ENCODE assay signal across 24 cellular contexts in genomic region chr17:74098378-74099024, GRCh38.
DNase-seq lines count a peak whose midpoint lies in the region; ATAC-seq, FAIRE-seq and TF ChIP-seq lines count a peak whose summit lies in the region.
"Had no signal": no experiment of that assay in that cellular context is flagged by ENCODE, and none has a peak within 500 bp of the region (broad histone marks: within the 10 kb centered on the region; RNA-seq: fewer than 3 reads in every experiment).

No MANE protein-coding gene starts in this region.

- H3K18ac ChIP-seq in H1 (ENCODE audit: extremely low read depth, low read length), result no peak overlapping the region

- no peak overlapping the region for H4K91ac ChIP-seq in H1 (replicated peaks; ENCODE audit: insufficient read length, low read length)

- no peak overlapping the region for H3K23ac ChIP-seq in H1 (ENCODE audit: insufficient read length)

- peak overlapping the region; percentile 81; the same call in 1 of the 2 replicates for H2BK12ac ChIP-seq in H1 (ENCODE audit: low read depth, low read length)

- FAIRE-seq in A549 (lab: Jason Lieb, UNC) (peak; percentile 54), H1 (lab: Jason Lieb, UNC) (no peak)

- no peak for TF ChIP-seq EP300 in A549 (IDR thresholded peaks at IDR 0.05)
- TF ChIP-seq EP300 in H1 (IDR thresholded peaks at IDR 0.05; ENCODE audit: borderline replicate concordance in 1 of 2, low read depth in 2 of 2, low read length in 2 of 2), result no peak

- WGBS in A549 (ENCODE audit: missing lambda C conversion rate), result 41% methylated on average over 11 of the region's 11 CpGs
- 87 to 100% methylated on average over 1 to 11 of the region's 11 CpGs for WGBS in H1 (ENCODE audit: extremely low coverage in 1 of 2, insufficient coverage in 1 of 2, insufficient read length in 1 of 2, insufficient replicate concordance in 2 of 2, low coverage in 1 of 2, low lambda C conversion rate in 2 of 2, missing lambda C conversion rate in 1 of 2), 2 experiments

- peak overlapping the region; percentile 93 for H2AK5ac ChIP-seq in H1 (ENCODE audit: low read depth, low read length)

- H3K9me3 ChIP-seq in A549 (no peaks in the 10 kb centered on the region), HEK293 (ENCODE audit: control insufficient read depth, insufficient read depth, low read depth, low read length) (no peaks in the 10 kb centered on the region), H1 (ENCODE audit: insufficient read depth in 2 of 2, low read depth in 1 of 2, low read length in 1 of 2) (no peaks in the 10 kb centered on the region)

- H2BK120ac ChIP-seq in H1 (replicated peaks; ENCODE audit: low read depth, low read length), result no peak overlapping the region

- H3K4me3 ChIP-seq in A549, result no peak overlapping the region
- no peak overlapping the region for H3K4me3 ChIP-seq in HEK293 (ENCODE audit: low read depth, low read length)
- H3K4me3 ChIP-seq in H1 (ENCODE audit: extremely low read depth in 1 of 4, insufficient read depth in 2 of 4, low read depth in 3 of 4, low read length in 4 of 4), result no peak overlapping the region
- H3K4me3 ChIP-seq: SJCRH30 had no signal

- H3K4me1 ChIP-seq in A549 (no peaks in the 10 kb centered on the region), HEK293 (ENCODE audit: control insufficient read depth, insufficient read depth, low read length) (no peaks in the 10 kb centered on the region), H1 (replicated peaks in 1 of 4; ENCODE audit: control insufficient read depth in 3 of 4, insufficient read depth in 4 of 4, low read length in 3 of 4) (peaks cover 0 to 7% (median 4%) of the 10 kb centered on the region in 4 experiments; a peak in 3 of 7 replicates)
- H3K4me1 ChIP-seq: SJCRH30 had no signal

- ATAC-seq in A549 (no peak), HG03045 (IDR thresholded peaks at IDR 0.05; ENCODE audit: unreplicated experiment) (no peak)
- ATAC-seq: PC-3, SK-N-SH treated with all-trans-retinoic acid at 6 μM for 48 hours had no signal

- H3K36me3 ChIP-seq in HEK293 (ENCODE audit: control insufficient read depth in 2 of 2, insufficient read depth in 1 of 2, low read length in 2 of 2) (no peaks in the 10 kb centered on the region), H1 (ENCODE audit: control insufficient read depth in 2 of 4, insufficient read depth in 4 of 4, low read length in 3 of 4) (no peaks in the 10 kb centered on the region)
- H3K36me3 ChIP-seq: SJCRH30 had no signal

- H3K9ac ChIP-seq in H1 (replicated peaks in 1 of 4; ENCODE audit: extremely low read depth in 1 of 4, low read depth in 3 of 4, low read length in 3 of 4), result peak overlapping the region in 2 of 4 experiments; percentile 2 to 18; a peak in 1 of 7 replicates

- TF ChIP-seq POLR2A in A549 (IDR thresholded peaks at IDR 0.05; ENCODE audit: low read length), result no peak
- TF ChIP-seq POLR2A in H1 (IDR thresholded peaks at IDR 0.05; ENCODE audit: control extremely low read depth in 1 of 2, low read depth in 2 of 2, low read length in 2 of 2), result no peak

- H3K4ac ChIP-seq in H1 (replicated peaks; ENCODE audit: insufficient read length, low read depth, low read length), result no peak overlapping the region

- no peaks in the 10 kb centered on the region for H3K79me1 ChIP-seq in H1 (ENCODE audit: low read depth, low read length)

- no peak for TF ChIP-seq RAD21 in A549 (conservative IDR thresholded peaks at IDR 0.05 in 1 of 2, IDR thresholded peaks at IDR 0.05 in 1 of 2)
- no peak for TF ChIP-seq RAD21 in H1 (IDR thresholded peaks at IDR 0.05 in 1 of 2, conservative IDR thresholded peaks at IDR 0.05 in 1 of 2; ENCODE audit: low read depth in 2 of 2, low read length in 2 of 2)

- H2AFZ ChIP-seq in H1 (ENCODE audit: low read length), result no peak overlapping the region

- no peak overlapping the region for H4K5ac ChIP-seq in H1 (ENCODE audit: insufficient read length, low read depth, low read length)

- no peak overlapping the region for H3K14ac ChIP-seq in H1 (ENCODE audit: insufficient read length)

- H4K20me1 ChIP-seq in H1 (replicated peaks in 1 of 2; ENCODE audit: control insufficient read depth in 1 of 2, insufficient read depth in 2 of 2, low read length in 2 of 2), result no peaks in the 10 kb centered on the region

- no peak overlapping the region for H3K4me2 ChIP-seq in A549
- H3K4me2 ChIP-seq in H1 (ENCODE audit: insufficient read depth in 1 of 2, low read depth in 2 of 2, low read length in 2 of 2), result no peak overlapping the region

- H3K56ac ChIP-seq in H1 (replicated peaks; ENCODE audit: insufficient read length, low read depth, low read length), result no peak overlapping the region

- no peak overlapping the region for H2BK15ac ChIP-seq in H1 (ENCODE audit: low read length)

- no peak for TF ChIP-seq CTCF in A549 (IDR thresholded peaks at IDR 0.05)
- no peak for TF ChIP-seq CTCF in HEK293 (tag by site-specific recombination; IDR thresholded peaks at IDR 0.05)
- TF ChIP-seq CTCF in H1 (IDR thresholded peaks at IDR 0.05; ENCODE audit: control extremely low read depth in 1 of 3, insufficient read depth in 1 of 3, low read depth in 1 of 3, low read length in 3 of 3), result no peak

- H2BK5ac ChIP-seq in H1 (ENCODE audit: low read depth, low read length), result peak overlapping the region; percentile 26; the same call in 1 of the 2 replicates

- 0 out of 2 replicates have a peak overlapping the region, but pooled peaks have one; percentile 9 for H2BK20ac ChIP-seq in H1 (ENCODE audit: low read length)

- no peak overlapping the region for H4K8ac ChIP-seq in H1 (ENCODE audit: extremely low read depth, insufficient read depth, low read length)

- DNase-seq in A549 (ENCODE audit: low read depth in 1 of 2, low spot score in 1 of 2) (no peak), H1 (ENCODE audit: low read depth in 1 of 2, low spot score in 2 of 2) (no peak), retina (peak; percentile 0), SW 1271 (lab: John Stamatoyannopoulos, UW) (no peak), NCI-H748 (lab: John Stamatoyannopoulos, UW; ENCODE audit: unreplicated experiment) (no peak)
- DNase-seq: C1 segment of cervical spinal cord; CD4-positive, alpha-beta memory T cell; COR-L47; DMS53; GOT3; HCEC 1CT; NCI-H1092; NCI-H1417 treated with DMSO at 0.1 percent for 48 hours; NCI-H1694 treated with DMSO at 0.1 percent for 48 hours; NCI-H2081; NCI-H2171; NCI-H226; NCI-H510A; NCI-H774; PC-3; SJCRH30 had no signal

- H3K27ac ChIP-seq in A549 (no peak overlapping the region), HEK293 (ENCODE audit: extremely low read depth, low read depth, low read length) (no peak overlapping the region), H1 (ENCODE audit: low read depth, low read length) (no peak overlapping the region)
- H3K27ac ChIP-seq: SJCRH30 had no signal

- peaks cover 7% of the 10 kb centered on the region; the same call in 1 of the 2 replicates for H3K23me2 ChIP-seq in H1 (ENCODE audit: low read depth, low read length)

- H3K27me3 ChIP-seq in H1 (replicated peaks in 1 of 4; ENCODE audit: control insufficient read depth in 3 of 4, extremely low read depth in 1 of 4, insufficient read depth in 3 of 4, low read length in 3 of 4), result no peaks in the 10 kb centered on the region

- POLR2A ChIA-PET in A549 (lab: Yijun Ruan, JAX), result no interaction called here
- POLR2A ChIA-PET in HEK293 (lab: Yijun Ruan, JAX), result no interaction called here
- POLR2A ChIA-PET in H1 (lab: Charles Lee; ENCODE audit: partially characterized antibody), result no interaction called here

- no peaks in the 10 kb centered on the region for H3K79me2 ChIP-seq in H1 (ENCODE audit: control insufficient read depth in 1 of 2, insufficient read depth in 2 of 2, low read length in 2 of 2)

- CTCF ChIA-PET in A549 (lab: Yijun Ruan, JAX), result no interaction called here
- CTCF ChIA-PET in HEK293 (lab: Yijun Ruan, JAX), result no interaction called here
- CTCF ChIA-PET in H1 (lab: Charles Lee; ENCODE audit: partially characterized antibody), result no interaction called here

TF ChIP-seq in A549, 52 proteins besides CTCF, POLR2A, EP300 and RAD21 (continues in another document):
- no peak for TF ChIP-seq MAX (IDR thresholded peaks at IDR 0.05)
- TF ChIP-seq ZSCAN20 (CRISPR knock-in tag; IDR thresholded peaks at IDR 0.05), result no peak
- no peak for TF ChIP-seq ZC3H11A (IDR thresholded peaks at IDR 0.05)
- no peak for TF ChIP-seq MYC (IDR thresholded peaks at IDR 0.05; ENCODE audit: borderline replicate concordance, low read length)
- no peak for TF ChIP-seq NPAS2 (CRISPR knock-in tag; IDR thresholded peaks at IDR 0.05; ENCODE audit: borderline replicate concordance)
- TF ChIP-seq GATA3 (IDR thresholded peaks at IDR 0.05; ENCODE audit: borderline replicate concordance), result no peak
- no peak for TF ChIP-seq NFE2L2 (conservative IDR thresholded peaks at IDR 0.05; ENCODE audit: low read length)

TF ChIP-seq in HEK293, 187 proteins besides CTCF, POLR2A, EP300 and RAD21:
- no peak for TF ChIP-seq ZNF549 (tag by site-specific recombination; IDR thresholded peaks at IDR 0.05)
- TF ChIP-seq PRDM1 (tag by site-specific recombination; IDR thresholded peaks at IDR 0.05), result peak; percentile 99

TF ChIP-seq in H1, 55 proteins besides CTCF, POLR2A, EP300 and RAD21:
- TF ChIP-seq ZNF274 (IDR thresholded peaks at IDR 0.05; ENCODE audit: borderline replicate concordance, extremely low read depth, low read length), result no peak
- no peak for TF ChIP-seq SRF (IDR thresholded peaks at IDR 0.05; ENCODE audit: low read depth, low read length)
- TF ChIP-seq FOSL1 (IDR thresholded peaks at IDR 0.05; ENCODE audit: insufficient read depth, low read depth, low read length), result no peak
- no peak for TF ChIP-seq CHD1 (IDR thresholded peaks at IDR 0.05; ENCODE audit: low read depth, low read length)
- TF ChIP-seq CTBP2 (IDR thresholded peaks at IDR 0.05; ENCODE audit: borderline replicate concordance, insufficient read depth, insufficient read length, low read length), result no peak
- TF ChIP-seq POLR2AphosphoS5 (IDR thresholded peaks at IDR 0.05; ENCODE audit: low read depth, low read length), result no peak
- TF ChIP-seq RXRA (IDR thresholded peaks at IDR 0.05; ENCODE audit: insufficient read depth, low read depth, low read length), result no peak
